ENCODE assay signal across 16 cellular contexts in the genomic region with DNA sequence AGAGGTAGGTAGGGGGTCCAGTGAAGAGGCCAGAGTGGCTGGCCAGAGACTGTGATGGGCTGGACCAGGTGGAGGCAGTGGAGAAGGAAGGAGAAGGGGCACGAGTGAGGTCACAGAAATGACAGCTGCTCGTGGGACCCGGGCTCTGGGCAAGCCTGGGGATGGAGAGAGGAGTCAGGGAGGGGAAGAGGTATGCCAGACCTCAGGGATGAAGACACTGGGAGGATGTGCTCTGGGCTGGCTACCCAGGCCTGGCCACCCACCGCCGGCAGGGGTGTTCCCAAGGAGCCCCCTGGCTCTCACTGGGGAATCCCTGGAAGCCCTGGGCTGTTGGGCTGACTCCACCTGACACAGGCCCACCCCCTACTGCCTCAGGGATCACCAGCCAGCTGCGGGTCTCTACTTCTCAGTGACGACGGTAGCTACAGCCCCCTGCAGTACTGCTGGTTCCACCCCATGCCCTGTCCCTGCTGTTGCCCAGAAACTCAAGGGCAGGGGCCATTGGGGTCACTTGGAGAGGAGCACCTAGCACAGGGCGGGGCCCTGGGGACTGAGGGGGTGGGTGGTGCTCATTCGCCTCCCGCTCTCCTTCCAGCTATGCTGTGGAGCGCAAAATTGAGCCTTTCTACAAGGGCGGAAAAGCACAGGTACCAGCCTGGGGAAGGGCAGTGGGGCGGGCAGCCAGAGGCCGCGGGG. TPM values are rescaled to one million over a fixed set of nuclear protein-coding genes. Genes with fewer than 3 reads are reported as not detected.
DNase-seq lines count a peak whose midpoint lies in the region; ATAC-seq and TF ChIP-seq lines count a peak whose summit lies in the region.
"Had no signal": no experiment of that assay in that cellular context is flagged by ENCODE, and none has a peak within 500 bp of the region (broad histone marks: within the 10 kb centered on the region; RNA-seq: fewer than 3 reads in every experiment).

No MANE protein-coding gene starts in this region.

- H3K27me3 ChIP-seq in BLaER1 treated with 17β-estradiol and CSF1 and Interleukin-3, amounts not matched to agents 10 nM and 100 nM = peaks cover 7 to 13% (median 11%) of the 10 kb centered on the region in 11 experiments
- H3K27me3 ChIP-seq in H9 (ENCODE audit: insufficient read depth, low read length) (no peaks in the 10 kb centered on the region), vagina (no peaks in the 10 kb centered on the region)
- H3K27me3 ChIP-seq: testis had no signal

- H3K23ac ChIP-seq in H9 (ENCODE audit: insufficient read length, low read depth, low read length) = no peak overlapping the region

- no peak overlapping the region for H3K27ac Mint-ChIP-seq in H9
- H3K27ac Mint-ChIP-seq in activated CD8-positive, alpha-beta T cell treated with anti-CD3 and anti-CD28 coated beads for 36 hours = no peak overlapping the region
- no peak overlapping the region for H3K27ac Mint-ChIP-seq in mesothelial cell of epicardium

- H3K27me3 Mint-ChIP-seq in H9 (ENCODE audit: low read depth) = no peaks in the 10 kb centered on the region
- no peaks in the 10 kb centered on the region for H3K27me3 Mint-ChIP-seq in activated CD8-positive, alpha-beta T cell treated with anti-CD3 and anti-CD28 coated beads for 36 hours
- peaks cover 6% of the 10 kb centered on the region for H3K27me3 Mint-ChIP-seq in mesothelial cell of epicardium (ENCODE audit: low read depth)

- peaks cover 0 to 64% (median 49%) of the 10 kb centered on the region in 11 experiments; a peak in 19 of 22 replicates for H4K20me1 ChIP-seq in BLaER1 treated with 17β-estradiol and CSF1 and Interleukin-3, amounts not matched to agents 10 nM and 100 nM
- H4K20me1 ChIP-seq in H9 (ENCODE audit: control insufficient read depth, insufficient read depth, insufficient read length) = no peaks in the 10 kb centered on the region

- H2BK120ac ChIP-seq in H9 (ENCODE audit: low read depth, low read length, poor library complexity, severe bottlenecking) = no peak overlapping the region

- peak overlapping the region; percentile 85 to 96 (median 91); a peak in 19 of 22 replicates for H3K9ac ChIP-seq in BLaER1 treated with 17β-estradiol and CSF1 and Interleukin-3, amounts not matched to agents 10 nM and 100 nM
- H3K9ac ChIP-seq in H9 (ENCODE audit: extremely low read depth, insufficient read length, low read length) = no peak overlapping the region

- H3K4me2 ChIP-seq in BLaER1 treated with 17β-estradiol and CSF1 and Interleukin-3, amounts not matched to agents 10 nM and 100 nM = peak overlapping the region; percentile 96 to 100 (median 99)
- no peak overlapping the region for H3K4me2 ChIP-seq in H9 (ENCODE audit: insufficient read depth, insufficient read length, low read length)

- H2BK5ac ChIP-seq in H9 (ENCODE audit: insufficient read length, low read length) = no peak overlapping the region

- H3K27ac ChIP-seq in BLaER1 treated with 17β-estradiol and CSF1 and Interleukin-3, amounts not matched to agents 10 nM and 100 nM = no peak overlapping the region
- H3K27ac ChIP-seq in H9 (ENCODE audit: insufficient read length, low read depth, low read length) (no peak overlapping the region), vagina (no peak overlapping the region)
- H3K27ac ChIP-seq: testis had no signal

- no peak overlapping the region for H4K5ac ChIP-seq in H9 (ENCODE audit: insufficient read length, low read depth, low read length)

- H3K36me3 ChIP-seq in BLaER1 treated with 17β-estradiol and CSF1 and Interleukin-3, amounts not matched to agents 10 nM and 100 nM = peaks cover 45 to 53% (median 47%) of the 10 kb centered on the region in 11 experiments
- H3K36me3 ChIP-seq in vagina = peaks cover 0 to 41% of the 10 kb centered on the region in 2 donors

- H3K9me3 ChIP-seq in BLaER1 treated with 17β-estradiol and CSF1 and Interleukin-3, amounts not matched to agents 10 nM and 100 nM (replicated peaks in 1 of 11) = no peaks in the 10 kb centered on the region
- H3K9me3 ChIP-seq in H9 (ENCODE audit: control insufficient read depth, low read depth, low read length) (no peaks in the 10 kb centered on the region), vagina (no peaks in the 10 kb centered on the region)
- H3K9me3 ChIP-seq: sigmoid colon, testis had no signal

- no peak overlapping the region for H4K8ac ChIP-seq in H9 (replicated peaks; ENCODE audit: insufficient read length, low read depth, low read length)

- no CpG with 5 or more reads among the region's 16 CpGs for WGBS in H9 (ENCODE audit: extremely low coverage, insufficient read length, low lambda C conversion rate)

- peaks cover 6% of the 10 kb centered on the region; the same call in 1 of the 2 replicates for H3K79me2 ChIP-seq in H9 (ENCODE audit: insufficient read depth, low read length)

- H3K23me2 ChIP-seq in H9 (ENCODE audit: insufficient read length, low read depth, low read length, poor library complexity, severe bottlenecking) = peaks cover 8% of the 10 kb centered on the region

- intact Hi-C loops in activated CD8-positive, alpha-beta T cell treated with anti-CD3 and anti-CD28 coated beads for 36 hours (cut with micrococcal nuclease) = no loop called here
- intact Hi-C loops in vagina (cut with DNase I) = no loop called here

- CTCF ChIA-PET in activated CD8-positive, alpha-beta T cell treated with anti-CD3 and anti-CD28 coated beads for 36 hours (lab: Charles Lee) = interaction anchor here (1.1 to 2.0 kb wide), 2 partner anchors 30 to 167 kb away, joined by 3 to 4 read pairs; no protein-coding TSS in a partner anchor

- H3K79me1 ChIP-seq in H9 (ENCODE audit: insufficient read depth, low read depth, low read length, poor library complexity, severe bottlenecking) = peaks cover 5% of the 10 kb centered on the region

- TF ChIP-seq CTCF in H9 (conservative IDR thresholded peaks at IDR 0.05) (no peak), mesothelial cell of epicardium (IDR thresholded peaks at IDR 0.05; ENCODE audit: unreplicated experiment) (no peak), vagina (IDR thresholded peaks at IDR 0.05) (no peak)
- no peak for TF ChIP-seq CTCF in activated CD8-positive, alpha-beta T cell treated with anti-CD3 and anti-CD28 coated beads for 36 hours (IDR thresholded peaks at IDR 0.05)

- H3K4me1 ChIP-seq in BLaER1 treated with 17β-estradiol and CSF1 and Interleukin-3, amounts not matched to agents 10 nM and 100 nM = peaks cover 23 to 28% (median 26%) of the 10 kb centered on the region in 10 experiments
- H3K4me1 ChIP-seq in H9 (ENCODE audit: insufficient read depth, low read length) (no peaks in the 10 kb centered on the region), vagina (peaks cover 28% of the 10 kb centered on the region)

- peaks cover 10 to 27% (median 25%) of the 10 kb centered on the region in 3 experiments for H3K36me3 Mint-ChIP-seq in H9 (ENCODE audit: insufficient read depth in 1 of 3, low read depth in 3 of 3)
- peaks cover 42% of the 10 kb centered on the region for H3K36me3 Mint-ChIP-seq in activated CD8-positive, alpha-beta T cell treated with anti-CD3 and anti-CD28 coated beads for 36 hours (ENCODE audit: low read depth)
- H3K36me3 Mint-ChIP-seq in mesothelial cell of epicardium = peaks cover 9% of the 10 kb centered on the region

- no peak overlapping the region for H2BK15ac ChIP-seq in H9 (ENCODE audit: low read depth, low read length)

- no peak overlapping the region for H2AK5ac ChIP-seq in H9 (ENCODE audit: insufficient read length, low read length)

- H2BK12ac ChIP-seq in H9 (ENCODE audit: insufficient read length, low read depth, low read length) = no peak overlapping the region

- ATAC-seq in activated CD8-positive, alpha-beta T cell treated with anti-CD3 and anti-CD28 coated beads for 36 hours = no peak
- ATAC-seq: left colon; naive thymus-derived CD8-positive, alpha-beta T cell had no signal

- POLR2A ChIA-PET in activated CD8-positive, alpha-beta T cell treated with anti-CD3 and anti-CD28 coated beads for 36 hours (lab: Charles Lee) = interaction anchor here (1.3 to 29.2 kb wide), 4 partner anchors 8 to 17 kb away, joined by 3 to 505 read pairs (median 6); partner anchors contain the start of genes NDUFB10, RNF151, RPS2 and TBL3

- no peak overlapping the region for H3K18ac ChIP-seq in H9 (ENCODE audit: insufficient read length, low read depth, low read length)

- no peak overlapping the region for H2BK20ac ChIP-seq in H9 (ENCODE audit: low read depth, low read length, poor library complexity, severe bottlenecking)

- H3K4me1 Mint-ChIP-seq in H9 (peaks cover 8 to 14% of the 10 kb centered on the region in 2 experiments), mesothelial cell of epicardium (peaks cover 22% of the 10 kb centered on the region)
- peaks cover 20% of the 10 kb centered on the region for H3K4me1 Mint-ChIP-seq in activated CD8-positive, alpha-beta T cell treated with anti-CD3 and anti-CD28 coated beads for 36 hours (ENCODE audit: low read depth)

- no peak overlapping the region for H2AFZ ChIP-seq in H9 (ENCODE audit: low read length)

- H3K14ac ChIP-seq in H9 (ENCODE audit: insufficient read depth, low read length) = no peak overlapping the region

- no peak overlapping the region for H3K4ac ChIP-seq in H9 (ENCODE audit: low read depth, low read length)

- H3K9me3 Mint-ChIP-seq in H9 = no peaks in the 10 kb centered on the region; a peak in 1 of 5 replicates
- no peaks in the 10 kb centered on the region for H3K9me3 Mint-ChIP-seq in activated CD8-positive, alpha-beta T cell treated with anti-CD3 and anti-CD28 coated beads for 36 hours
- H3K9me3 Mint-ChIP-seq in mesothelial cell of epicardium = no peaks in the 10 kb centered on the region
- H3K9me3 Mint-ChIP-seq: naive thymus-derived CD8-positive, alpha-beta T cell had no signal

- H3K4me3 Mint-ChIP-seq in H9 (peak overlapping the region; percentile 41 to 96; a peak in 4 of 5 replicates), mesothelial cell of epicardium (peak overlapping the region; percentile 45)
- peak overlapping the region; percentile 24 for H3K4me3 Mint-ChIP-seq in activated CD8-positive, alpha-beta T cell treated with anti-CD3 and anti-CD28 coated beads for 36 hours

- no peak overlapping the region for H3K56ac ChIP-seq in H9 (ENCODE audit: insufficient read length, low read depth, low read length)

- H3T11ph ChIP-seq in H9 (ENCODE audit: low read length) = no peak overlapping the region

- no peak for TF ChIP-seq POLR2A in vagina (IDR thresholded peaks at IDR 0.05)

- peak overlapping the region in 9 of 10 experiments; percentile 85 to 98 (median 97); a peak in 12 of 20 replicates for H3K4me3 ChIP-seq in BLaER1 treated with 17β-estradiol and CSF1 and Interleukin-3, amounts not matched to agents 10 nM and 100 nM
- H3K4me3 ChIP-seq in vagina = no peak overlapping the region

- DNase-seq in H9 = no peak
- DNase-seq in activated CD8-positive, alpha-beta T cell treated with anti-CD3 and anti-CD28 coated beads for 36 hours = no peak
- DNase-seq in mesothelial cell of epicardium (ENCODE audit: low spot score in 2 of 2, unreplicated experiment in 2 of 2) = no peak
- no peak for DNase-seq in NCI-H1694 (lab: John Stamatoyannopoulos, UW)
- DNase-seq in vagina (ENCODE audit: extremely low spot score in 2 of 2) = no peak
- no peak for DNase-seq in SKM-1 (lab: John Stamatoyannopoulos, UW; ENCODE audit: unreplicated experiment)
- DNase-seq in activated gamma-delta T cell (lab: John Stamatoyannopoulos, UW) = no peak
- DNase-seq: left colon; naive thymus-derived CD8-positive, alpha-beta T cell; NCI-H510A treated with DMSO at 0.1 percent for 48 hours; sigmoid colon; testis had no signal

- no peak overlapping the region for H4K91ac ChIP-seq in H9 (ENCODE audit: insufficient read length, low read depth, low read length)

RNA-seq across cellular contexts. Expression of gene TBL3, which starts 1.8 kb away (rescaled TPM):
- 53.3 and 54.0 TPM in 2 replicates for total RNA-seq in H9 (2021)
- 10 to 100 TPM; 54.4 to 56.0 TPM for total RNA-seq in activated CD8-positive, alpha-beta T cell treated with anti-CD3 and anti-CD28 coated beads for 36 hours
- 35.5 to 40.6 TPM (median 37.2 TPM) in 3 replicates for total RNA-seq in mesothelial cell of epicardium
- 44.2 TPM for total RNA-seq in vagina

RNA-seq across cellular contexts. Expression of gene RNF151, which starts 7.0 kb away (rescaled TPM):
- total RNA-seq in H9 (2021) (0.28 TPM in 1 of 2 replicates, not detected in the other), mesothelial cell of epicardium (not detected in 3 replicates), vagina (not detected)
- not detected for total RNA-seq in activated CD8-positive, alpha-beta T cell treated with anti-CD3 and anti-CD28 coated beads for 36 hours
- total RNA-seq: bronchial epithelial cell; glomerular endothelial cell; HT-29; left colon; naive thymus-derived CD8-positive, alpha-beta T cell; sigmoid colon had no signal

RNA-seq across cellular contexts. Expression of gene NOXO1, which starts 7.7 kb away (rescaled TPM):
- total RNA-seq in H9 (2021) (1.3 and 1.7 TPM in 2 replicates), mesothelial cell of epicardium (0.42 to 1.3 TPM (median 0.73 TPM) in 3 replicates), vagina (1.2 TPM)
- under 1 TPM in 1 of 2 experiments, not detected in 1; 0.31 TPM for total RNA-seq in activated CD8-positive, alpha-beta T cell treated with anti-CD3 and anti-CD28 coated beads for 36 hours
- total RNA-seq: sigmoid colon had no signal

RNA-seq across cellular contexts. Expression of gene RPS2, which starts 9.0 kb away (rescaled TPM):
- 3,874 and 3,923 TPM in 2 replicates for total RNA-seq in H9 (2021)
- total RNA-seq in activated CD8-positive, alpha-beta T cell treated with anti-CD3 and anti-CD28 coated beads for 36 hours = 1,000 to 10,000 TPM; 5,572 to 5,598 TPM
- total RNA-seq in mesothelial cell of epicardium = 2,265 to 2,496 TPM (median 2,379 TPM) in 3 replicates
- total RNA-seq in vagina = 3,117 TPM

RNA-seq across cellular contexts. Expression of gene GFER, which starts 10.4 kb away (rescaled TPM):
- total RNA-seq in H9 (2021) (49.1 and 50.4 TPM in 2 replicates), mesothelial cell of epicardium (22.8 to 26.5 TPM (median 23.7 TPM) in 3 replicates), vagina (11.5 TPM)
- 10 to 100 TPM; 33.5 to 33.9 TPM for total RNA-seq in activated CD8-positive, alpha-beta T cell treated with anti-CD3 and anti-CD28 coated beads for 36 hours

Comparison
In these comparisons a context has a peak if more than half of its experiments do, and no peak if none do; other contexts are left out.
1. H3K4me3 ChIP-seq: peak in BLaER1 treated with 17β-estradiol and CSF1 and Interleukin-3, amounts not matched to agents 10 nM and 100 nM (9 of 10); none in vagina (0 of 2).
2. Peak in every context shown above with its lines, with median percentiles within 50 percentile points of each other: H3K4me3 Mint-ChIP-seq.